Comparison of ENCODE assay signal across 18 cellular contexts in genomic region chr4:2304877-2305561, GRCh38.
"Had no signal": no experiment of that assay in that cellular context is flagged by ENCODE, and none has a peak within 500 bp of the region (broad histone marks: within the 10 kb centered on the region; RNA-seq: fewer than 3 reads in every experiment).

No MANE protein-coding gene starts in this region.

- H3K27ac Mint-ChIP-seq: activated CD8-positive, alpha-beta T cell treated with anti-CD3 and anti-CD28 coated beads for 36 hours; activated T-cell treated with anti-CD3 and anti-CD28 coated beads, Interleukin-2, amount 50 U/mL, for 72 hours; nephron had no signal

- H3K36me3 ChIP-seq: breast epithelium, transverse colon had no signal

- H3K9me3 ChIP-seq: transverse colon had no signal

- H3K27ac ChIP-seq: breast epithelium, gastroesophageal sphincter, heart right ventricle, left lung, transverse colon had no signal

- H3K4me3 Mint-ChIP-seq: activated CD8-positive, alpha-beta T cell treated with anti-CD3 and anti-CD28 coated beads for 36 hours; activated T-cell treated with anti-CD3 and anti-CD28 coated beads, Interleukin-2, amount 50 U/mL, for 72 hours; nephron had no signal

- ATAC-seq: activated CD8-positive, alpha-beta T cell treated with anti-CD3 and anti-CD28 coated beads for 36 hours; activated T-cell treated with anti-CD3 and anti-CD28 coated beads, Interleukin-2, amount 50 U/mL, for 72 hours; gastroesophageal sphincter; left lung had no signal

- H3K4me1 ChIP-seq: breast epithelium, heart right ventricle, left lung had no signal

- H3K27me3 ChIP-seq: breast epithelium, gastroesophageal sphincter, heart right ventricle, left lung, transverse colon had no signal

- H3K4me3 ChIP-seq: breast epithelium, gastroesophageal sphincter, heart right ventricle, left lung, transverse colon had no signal

- H3K27me3 Mint-ChIP-seq: activated CD8-positive, alpha-beta T cell treated with anti-CD3 and anti-CD28 coated beads for 36 hours had no signal

- DNase-seq: activated CD8-positive, alpha-beta memory T cell treated with anti-CD3 and anti-CD28 coated beads, Interleukin-2, amount 50 U/mL, for 4 hours; activated CD8-positive, alpha-beta T cell treated with anti-CD3 and anti-CD28 coated beads for 36 hours; activated naive CD4-positive, alpha-beta T cell treated with Interleukin-2 at 50 U/mL for 16 hours; activated T-cell treated with anti-CD3 and anti-CD28 coated beads, Interleukin-2, amount 50 U/mL, for 72 hours; anterior cingulate cortex; erythroblast; heart right ventricle; islet precursor cell; left lung; mesenchymal stem cell; stimulated activated CD4-positive, alpha-beta T cell treated with anti-CD3 and anti-CD28 coated beads, Interleukin-15, amount 100 ng/mL, for 24 hours; stimulated activated CD4-positive, alpha-beta T cell treated with anti-CD3 and anti-CD28 coated beads, Interleukin-4, amount 100 ng/mL, for 1 hour; stimulated activated naive CD4-positive, alpha-beta T cell; substantia nigra; transverse colon had no signal
